18 cellular contexts compared by ENCODE assay signal in genomic region chr3:156974931-156975330, GRCh38.
DNase-seq lines count a peak whose midpoint lies in the region; ATAC-seq lines count a peak whose summit lies in the region.
"Had no signal": no experiment of that assay in that cellular context is flagged by ENCODE, and none has a peak within 500 bp of the region (broad histone marks: within the 10 kb centered on the region; RNA-seq: fewer than 3 reads in every experiment).

No MANE protein-coding gene starts in this region.

- no peak overlapping the region for H3K23ac ChIP-seq in mesendoderm (ENCODE audit: low read length)

- no peak overlapping the region for H3K9ac ChIP-seq in SK-N-MC (ENCODE audit: insufficient read length)
- no peak overlapping the region for H3K9ac ChIP-seq in mesendoderm (ENCODE audit: low read length)

- H3K27me3 Mint-ChIP-seq in activated T-cell treated with anti-CD3 and anti-CD28 coated beads, Interleukin-2, amount 50 U/mL, for 72 hours (ENCODE audit: low read depth) = no peaks in the 10 kb centered on the region
- H3K27me3 Mint-ChIP-seq: IgD-negative memory B cell had no signal

- H2BK120ac ChIP-seq in mesendoderm (ENCODE audit: low read depth, low read length) = no peak overlapping the region

- ATAC-seq in activated T-cell treated with anti-CD3 and anti-CD28 coated beads, Interleukin-2, amount 50 U/mL, for 72 hours (replicated peaks in 1 of 2) = no peak
- ATAC-seq in HG03342 (IDR thresholded peaks at IDR 0.05; ENCODE audit: unreplicated experiment) = no peak
- ATAC-seq: CD8-positive, alpha-beta T cell had no signal

- H3K9me3 Mint-ChIP-seq in activated T-cell treated with anti-CD3 and anti-CD28 coated beads, Interleukin-2, amount 50 U/mL, for 72 hours = peaks cover 0 to 1% of the 10 kb centered on the region in 2 donors
- H3K9me3 Mint-ChIP-seq: CD8-positive, alpha-beta T cell; HFFc6 had no signal

- no peak overlapping the region for H3K18ac ChIP-seq in mesendoderm (ENCODE audit: low read length)

- H3K4me3 ChIP-seq in SK-N-MC (no peak overlapping the region), mesendoderm (ENCODE audit: low read length) (no peak overlapping the region)
- H3K4me3 ChIP-seq: HAP-1 had no signal

- H3K36me3 ChIP-seq in SK-N-MC (ENCODE audit: insufficient read depth, low read length) = no peaks in the 10 kb centered on the region
- H3K36me3 ChIP-seq in mesendoderm (ENCODE audit: control insufficient read depth, insufficient read depth, low read length) = no peaks in the 10 kb centered on the region
- H3K36me3 ChIP-seq: BE2C, HAP-1 had no signal

- no peaks in the 10 kb centered on the region for H3K36me3 Mint-ChIP-seq in activated T-cell treated with anti-CD3 and anti-CD28 coated beads, Interleukin-2, amount 50 U/mL, for 72 hours (ENCODE audit: insufficient read depth in 2 of 2)
- H3K36me3 Mint-ChIP-seq: CD8-positive, alpha-beta T cell; IgD-negative memory B cell had no signal

- peak overlapping the region; percentile 42 for H3K27ac Mint-ChIP-seq in activated T-cell treated with anti-CD3 and anti-CD28 coated beads, Interleukin-2, amount 50 U/mL, for 72 hours
- H3K27ac Mint-ChIP-seq: CD8-positive, alpha-beta T cell; HFFc6 had no signal

- WGBS in mesendoderm (ENCODE audit: extremely low coverage, insufficient coverage, low lambda C conversion rate) = no CpG with 5 or more reads among the region's 1 CpG

- H3K27me3 ChIP-seq in mesendoderm (ENCODE audit: insufficient read depth, low read length, poor library complexity) = no peaks in the 10 kb centered on the region
- H3K27me3 ChIP-seq: BE2C had no signal

- DNase-seq in activated T-cell treated with anti-CD3 and anti-CD28 coated beads, Interleukin-2, amount 50 U/mL, for 72 hours = no peak
- no peak for DNase-seq in activated T-cell treated with anti-CD3 and anti-CD28 coated beads, Interleukin-2, amount 50 U/mL, for 48 hours
- no peak for DNase-seq in SK-N-MC (ENCODE audit: low read depth, low spot score)
- peak; percentile 84 for DNase-seq in mesendoderm
- DNase-seq in ACHN = no peak
- no peak for DNase-seq in CD1c-positive myeloid dendritic cell (ENCODE audit: extremely low spot score)
- DNase-seq: 8988T; BE2C; CD8-positive, alpha-beta T cell; COR-L47; DMS153; DMS79 treated with DMSO at 0.1 percent for 48 hours; EL; HFFc6 had no signal

- in situ Hi-C loops in ACHN (cut with HindIII; ENCODE audit: low pct_ligation_motif_present, low pct_unique_long_range_greater_than_20kb, low sequenced_read_pairs) = no loop called here

- no peaks in the 10 kb centered on the region for H3K9me3 ChIP-seq in SK-N-MC (ENCODE audit: low read depth, low read length)
- H3K9me3 ChIP-seq: BE2C, HAP-1 had no signal

- H3K79me1 ChIP-seq in mesendoderm (ENCODE audit: low read length) = no peaks in the 10 kb centered on the region

- no peak overlapping the region for H3K4ac ChIP-seq in mesendoderm (ENCODE audit: low read depth, low read length)

- H3K4me3 Mint-ChIP-seq in activated T-cell treated with anti-CD3 and anti-CD28 coated beads, Interleukin-2, amount 50 U/mL, for 72 hours = no peak overlapping the region
- H3K4me3 Mint-ChIP-seq: CD8-positive, alpha-beta T cell; HFFc6 had no signal

- no peaks in the 10 kb centered on the region for H3K79me2 ChIP-seq in mesendoderm (ENCODE audit: control insufficient read depth, insufficient read depth, low read length)

- H3K4me1 Mint-ChIP-seq in activated T-cell treated with anti-CD3 and anti-CD28 coated beads, Interleukin-2, amount 50 U/mL, for 72 hours (ENCODE audit: low read depth) = no peaks in the 10 kb centered on the region

- no peak overlapping the region for H3K4me2 ChIP-seq in mesendoderm (ENCODE audit: low read length)

- H2AK5ac ChIP-seq in mesendoderm (ENCODE audit: low read length) = no peak overlapping the region

- H2BK15ac ChIP-seq in mesendoderm (replicated peaks; ENCODE audit: low read depth) = no peak overlapping the region

- no peak overlapping the region for H2BK5ac ChIP-seq in mesendoderm (ENCODE audit: low read length)

- no peak overlapping the region for H4K5ac ChIP-seq in mesendoderm (ENCODE audit: low read length)

- H3K27ac ChIP-seq in SK-N-MC = 0 out of 2 replicates have a peak overlapping the region, but pooled peaks have one; percentile 22
- H3K27ac ChIP-seq in mesendoderm (ENCODE audit: low read depth, low read length) = no peak overlapping the region
- H3K27ac ChIP-seq: C4-2B had no signal

- no peak overlapping the region for H3K56ac ChIP-seq in mesendoderm (ENCODE audit: low read length)

- no peaks in the 10 kb centered on the region for H3K4me1 ChIP-seq in mesendoderm (ENCODE audit: control insufficient read depth, low read depth, low read length)
- H3K4me1 ChIP-seq: BE2C had no signal

- no peak overlapping the region for H4K8ac ChIP-seq in mesendoderm (ENCODE audit: low read depth, low read length)
